Comparison of ENCODE assay signal across 12 cellular contexts in the genomic region with DNA sequence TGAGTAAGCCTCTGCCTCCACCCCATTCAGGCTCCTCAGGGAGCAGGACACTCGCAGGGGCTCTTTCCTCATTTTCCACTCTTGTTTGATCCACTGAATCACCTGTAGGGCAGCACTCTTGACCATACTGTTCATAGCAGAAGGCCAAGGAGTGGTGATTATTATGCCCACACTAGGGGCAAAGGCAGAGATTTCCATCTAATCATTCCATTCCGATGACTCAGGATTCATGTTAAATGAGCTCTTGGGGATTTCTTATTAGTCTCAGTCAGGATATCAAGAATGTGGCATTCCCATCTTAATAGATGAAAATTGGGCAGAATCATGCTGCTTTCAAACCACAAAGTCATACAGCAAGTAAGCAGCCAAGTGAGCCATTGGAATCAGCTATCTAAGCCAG.
DNase-seq lines count a peak whose midpoint lies in the region; ATAC-seq, FAIRE-seq and TF ChIP-seq lines count a peak whose summit lies in the region.
"Had no signal": no experiment of that assay in that cellular context is flagged by ENCODE, and none has a peak within 500 bp of the region (broad histone marks: within the 10 kb centered on the region; RNA-seq: fewer than 3 reads in every experiment).

No MANE protein-coding gene starts in this region.

- no peak overlapping the region for H4K8ac ChIP-seq in H1 (ENCODE audit: extremely low read depth, insufficient read depth, low read length)
- no peak overlapping the region for H4K8ac ChIP-seq in mesendoderm (ENCODE audit: low read depth, low read length)

- H3K9ac ChIP-seq in H1 (replicated peaks in 1 of 4; ENCODE audit: extremely low read depth in 1 of 4, low read depth in 3 of 4, low read length in 3 of 4) (no peak overlapping the region), mesendoderm (ENCODE audit: low read length) (no peak overlapping the region)

- peak overlapping the region; percentile 24; the same call in 1 of the 2 replicates for H2BK15ac ChIP-seq in H1 (ENCODE audit: low read length)
- H2BK15ac ChIP-seq in mesendoderm (replicated peaks; ENCODE audit: low read depth): no peak overlapping the region

- no peaks in the 10 kb centered on the region for H4K20me1 ChIP-seq in H1 (replicated peaks in 1 of 2; ENCODE audit: control insufficient read depth in 1 of 2, insufficient read depth in 2 of 2, low read length in 2 of 2)

- H3K79me1 ChIP-seq in H1 (ENCODE audit: low read depth, low read length) (no peaks in the 10 kb centered on the region), mesendoderm (ENCODE audit: low read length) (no peaks in the 10 kb centered on the region)

- H3K56ac ChIP-seq in H1 (replicated peaks; ENCODE audit: insufficient read length, low read depth, low read length) (no peak overlapping the region), mesendoderm (ENCODE audit: low read length) (no peak overlapping the region)

- H2BK5ac ChIP-seq in H1 (ENCODE audit: low read depth, low read length): no peak overlapping the region
- no peak overlapping the region for H2BK5ac ChIP-seq in mesendoderm (ENCODE audit: low read length)

- H4K91ac ChIP-seq in H1 (replicated peaks; ENCODE audit: insufficient read length, low read length): no peak overlapping the region

- H3K4me2 ChIP-seq in H1 (ENCODE audit: insufficient read depth in 1 of 2, low read depth in 2 of 2, low read length in 2 of 2) (no peak overlapping the region), mesendoderm (ENCODE audit: low read length) (no peak overlapping the region)
- H3K4me2 ChIP-seq: A549 had no signal

- H3K4me3 ChIP-seq in H1 (ENCODE audit: extremely low read depth in 1 of 4, insufficient read depth in 2 of 4, low read depth in 3 of 4, low read length in 4 of 4) (no peak overlapping the region), mesendoderm (ENCODE audit: low read length) (no peak overlapping the region), heart right ventricle (no peak overlapping the region)
- H3K4me3 ChIP-seq: A549 had no signal

- no peak for TF ChIP-seq POLR2A in H1 (IDR thresholded peaks at IDR 0.05; ENCODE audit: control extremely low read depth in 1 of 2, low read depth in 2 of 2, low read length in 2 of 2)

- no peak for TF ChIP-seq RAD21 in H1 (IDR thresholded peaks at IDR 0.05 in 1 of 2, conservative IDR thresholded peaks at IDR 0.05 in 1 of 2; ENCODE audit: low read depth in 2 of 2, low read length in 2 of 2)

- no peak for TF ChIP-seq CTCF in H1 (IDR thresholded peaks at IDR 0.05; ENCODE audit: control extremely low read depth in 1 of 3, insufficient read depth in 1 of 3, low read depth in 1 of 3, low read length in 3 of 3)
- TF ChIP-seq CTCF in heart right ventricle (IDR thresholded peaks at IDR 0.05): no peak

- WGBS in H1 (ENCODE audit: extremely low coverage in 1 of 2, insufficient coverage in 1 of 2, insufficient read length in 1 of 2, insufficient replicate concordance in 2 of 2, low coverage in 1 of 2, low lambda C conversion rate in 2 of 2, missing lambda C conversion rate in 1 of 2), 2 experiments: 80% methylated on average over 2 of the region's 2 CpGs; no CpG with 5 or more reads in 1 of the 2 experiments
- no CpG with 5 or more reads among the region's 2 CpGs for WGBS in mesendoderm (ENCODE audit: extremely low coverage, insufficient coverage, low lambda C conversion rate)
- WGBS in heart right ventricle, 2 donors: 73 to 87% methylated on average over 2 of the region's 2 CpGs

- H2BK12ac ChIP-seq in H1 (ENCODE audit: low read depth, low read length): no peak overlapping the region

- H3K4ac ChIP-seq in H1 (replicated peaks; ENCODE audit: insufficient read length, low read depth, low read length) (no peak overlapping the region), mesendoderm (ENCODE audit: low read depth, low read length) (no peak overlapping the region)

- H3K27ac ChIP-seq in H1 (ENCODE audit: low read depth, low read length): no peak overlapping the region
- H3K27ac ChIP-seq in mesendoderm (ENCODE audit: low read depth, low read length): no peak overlapping the region
- H3K27ac ChIP-seq in heart right ventricle: no peak overlapping the region
- H3K27ac ChIP-seq: A549 had no signal

- no peak overlapping the region for H2AK5ac ChIP-seq in H1 (ENCODE audit: low read depth, low read length)
- no peak overlapping the region for H2AK5ac ChIP-seq in mesendoderm (ENCODE audit: low read length)

- H3K36me3 ChIP-seq in H1 (ENCODE audit: control insufficient read depth in 2 of 4, insufficient read depth in 4 of 4, low read length in 3 of 4) (no peaks in the 10 kb centered on the region), mesendoderm (ENCODE audit: control insufficient read depth, insufficient read depth, low read length) (no peaks in the 10 kb centered on the region), heart right ventricle (no peaks in the 10 kb centered on the region)

- H3K23me2 ChIP-seq in H1 (ENCODE audit: low read depth, low read length): no peaks in the 10 kb centered on the region

- FAIRE-seq in H1 (lab: Jason Lieb, UNC): no peak
- FAIRE-seq: A549, H54 had no signal

- H3K14ac ChIP-seq in H1 (ENCODE audit: insufficient read length): no peak overlapping the region

- ATAC-seq in heart right ventricle (no peak), HG02642 (IDR thresholded peaks at IDR 0.05; ENCODE audit: poor library complexity, unreplicated experiment) (no peak)
- ATAC-seq: A549 had no signal

- POLR2A ChIA-PET in H1 (lab: Charles Lee; ENCODE audit: partially characterized antibody): no interaction called here

- H3K18ac ChIP-seq in H1 (ENCODE audit: extremely low read depth, low read length) (no peak overlapping the region), mesendoderm (ENCODE audit: low read length) (no peak overlapping the region)

- H4K5ac ChIP-seq in H1 (ENCODE audit: insufficient read length, low read depth, low read length): no peak overlapping the region
- H4K5ac ChIP-seq in mesendoderm (ENCODE audit: low read length): no peak overlapping the region

- DNase-seq in M059J (ENCODE audit: low read depth) (peak; percentile 37), H1 (ENCODE audit: low read depth in 1 of 2, low spot score in 2 of 2) (no peak), mesendoderm (peak; percentile 11), NCI-H2196 (lab: John Stamatoyannopoulos, UW; ENCODE audit: unreplicated experiment) (no peak), KG1 (lab: John Stamatoyannopoulos, UW) (no peak), heart right ventricle (no peak)
- DNase-seq: Caco-2; CD8-positive, alpha-beta memory T cell; DMS53 had no signal

- peaks cover 0 to 7% (median 3%) of the 10 kb centered on the region in 4 experiments; a peak in 3 of 7 replicates for H3K4me1 ChIP-seq in H1 (replicated peaks in 1 of 4; ENCODE audit: control insufficient read depth in 3 of 4, insufficient read depth in 4 of 4, low read length in 3 of 4)
- no peaks in the 10 kb centered on the region for H3K4me1 ChIP-seq in mesendoderm (ENCODE audit: control insufficient read depth, low read depth, low read length)
- no peaks in the 10 kb centered on the region for H3K4me1 ChIP-seq in heart right ventricle
- H3K4me1 ChIP-seq: A549, Caco-2 had no signal

- intact Hi-C loops in heart right ventricle (cut with DNase I): no loop called here

- H2AFZ ChIP-seq in H1 (ENCODE audit: low read length): no peak overlapping the region

- H3K27me3 ChIP-seq in H1 (replicated peaks in 1 of 4; ENCODE audit: control insufficient read depth in 3 of 4, extremely low read depth in 1 of 4, insufficient read depth in 3 of 4, low read length in 3 of 4) (no peaks in the 10 kb centered on the region), mesendoderm (ENCODE audit: insufficient read depth, low read length, poor library complexity) (no peaks in the 10 kb centered on the region), heart right ventricle (peaks cover 0 to 18% (median 0%) of the 10 kb centered on the region in 7 donors)

- no peak overlapping the region for H2BK20ac ChIP-seq in H1 (ENCODE audit: low read length)

- CTCF ChIA-PET in H1 (lab: Charles Lee; ENCODE audit: partially characterized antibody): interaction anchor here (0.6 to 1.6 kb wide), 4 partner anchors 14 to 426 kb away, joined by 3 to 5 read pairs (median 3); no protein-coding TSS in a partner anchor

- H2BK120ac ChIP-seq in H1 (replicated peaks; ENCODE audit: low read depth, low read length): no peak overlapping the region
- H2BK120ac ChIP-seq in mesendoderm (ENCODE audit: low read depth, low read length): no peak overlapping the region

- H3K23ac ChIP-seq in H1 (ENCODE audit: insufficient read length) (no peak overlapping the region), mesendoderm (ENCODE audit: low read length) (no peak overlapping the region)

- H3K9me3 ChIP-seq in H1 (ENCODE audit: insufficient read depth in 2 of 2, low read depth in 1 of 2, low read length in 1 of 2) (no peaks in the 10 kb centered on the region), heart right ventricle (peaks cover 0 to 2% (median 0%) of the 10 kb centered on the region in 11 donors)
- H3K9me3 ChIP-seq: A549, Caco-2 had no signal

- TF ChIP-seq EP300 in H1 (IDR thresholded peaks at IDR 0.05; ENCODE audit: borderline replicate concordance in 1 of 2, low read depth in 2 of 2, low read length in 2 of 2): no peak

- H3K79me2 ChIP-seq in H1 (ENCODE audit: control insufficient read depth in 1 of 2, insufficient read depth in 2 of 2, low read length in 2 of 2) (no peaks in the 10 kb centered on the region), mesendoderm (ENCODE audit: control insufficient read depth, insufficient read depth, low read length) (no peaks in the 10 kb centered on the region)

TF ChIP-seq in H1, 55 proteins besides CTCF, POLR2A, EP300 and RAD21 (continues in another document):
- TF ChIP-seq SP2 (IDR thresholded peaks at IDR 0.05; ENCODE audit: low read length): no peak
- TF ChIP-seq HDAC6 (IDR thresholded peaks at IDR 0.05; ENCODE audit: low read depth, low read length): no peak
- TF ChIP-seq SP4 (IDR thresholded peaks at IDR 0.05; ENCODE audit: low read length): no peak
- TF ChIP-seq SRF (IDR thresholded peaks at IDR 0.05; ENCODE audit: low read depth, low read length): no peak
- TF ChIP-seq, protein P1, sequence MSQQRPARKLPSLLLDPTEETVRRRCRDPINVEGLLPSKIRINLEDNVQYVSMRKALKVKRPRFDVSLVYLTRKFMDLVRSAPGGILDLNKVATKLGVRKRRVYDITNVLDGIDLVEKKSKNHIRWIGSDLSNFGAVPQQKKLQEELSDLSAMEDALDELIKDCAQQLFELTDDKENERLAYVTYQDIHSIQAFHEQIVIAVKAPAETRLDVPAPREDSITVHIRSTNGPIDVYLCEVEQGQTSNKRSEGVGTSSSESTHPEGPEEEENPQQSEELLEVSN (IDR thresholded peaks at IDR 0.05): no peak
- TF ChIP-seq KDM5A (IDR thresholded peaks at IDR 0.05; ENCODE audit: low read length): no peak
- TF ChIP-seq RFX5 (IDR thresholded peaks at IDR 0.05; ENCODE audit: borderline replicate concordance, low read depth, low read length): no peak

Comparison
In these comparisons a context has a peak if more than half of its experiments do, and no peak if none do; other contexts are left out.
1. DNase-seq: peak in M059J (single experiment) and mesendoderm (single experiment); none in H1 (0 of 2), NCI-H2196 (single experiment), KG1 (single experiment) and heart right ventricle (0 of 2).